8 cellular contexts compared by ENCODE assay signal in the genomic region with DNA sequence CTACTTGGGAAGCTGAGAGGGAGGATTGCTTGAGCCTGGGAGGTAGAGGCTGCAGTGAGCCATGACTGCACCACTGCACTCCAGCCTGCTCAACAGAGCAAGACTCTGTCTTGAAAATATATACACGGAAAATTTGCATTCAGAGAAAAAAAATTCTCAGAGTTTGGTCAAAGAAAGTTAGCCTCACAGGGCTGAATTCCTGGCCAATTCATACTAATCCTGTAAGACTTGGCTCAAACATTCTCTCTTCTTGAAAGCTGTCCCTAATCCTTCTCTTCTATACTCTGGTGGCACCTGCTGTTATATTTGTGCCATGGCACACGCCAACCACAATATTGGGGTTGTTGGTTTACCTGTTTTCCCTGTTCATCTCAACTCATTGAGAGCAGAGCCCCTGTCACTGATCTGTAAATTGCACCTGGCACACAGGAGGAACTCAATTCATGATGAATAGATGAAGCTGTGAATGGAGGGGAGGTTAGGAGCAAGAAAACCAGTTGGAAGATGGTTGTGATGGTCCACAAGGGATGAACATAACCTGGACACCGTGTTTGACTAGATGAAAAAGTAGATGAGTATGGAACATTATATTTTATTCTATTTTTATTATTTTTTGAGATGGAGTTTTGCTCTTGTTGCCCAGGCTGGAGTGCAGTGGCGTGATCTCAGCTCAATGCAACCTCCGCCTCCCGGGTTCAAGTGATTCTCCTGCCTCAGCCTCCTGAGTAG. TPM values are rescaled to one million over a fixed set of nuclear protein-coding genes. Genes with fewer than 3 reads are reported as not detected.
A peak's percentile ranks its signal among the peaks of the same experiment; 100 is the strongest.
DNase-seq lines count a peak whose midpoint lies in the region; ATAC-seq, FAIRE-seq and TF ChIP-seq lines count a peak whose summit lies in the region.

No MANE protein-coding gene starts in this region.

- TF ChIP-seq CTCF in 22Rv1 (IDR thresholded peaks at IDR 0.05) (peak; percentile 50), GM13977 (IDR thresholded peaks at IDR 0.05; ENCODE audit: extremely low read depth, insufficient read depth, missing control alignments) (peak; percentile 38), nephron (IDR thresholded peaks at IDR 0.05; ENCODE audit: unreplicated experiment in 3 of 3) (no peak)

- H3K27me3 Mint-ChIP-seq in nephron (ENCODE audit: low read depth), result no peaks in the 10 kb centered on the region

- no peaks in the 10 kb centered on the region for H3K36me3 Mint-ChIP-seq in nephron (ENCODE audit: low read depth)

- in situ Hi-C loops in GM13977 (cut with MboI; ENCODE audit: low pct_unique_long_range_greater_than_20kb, low sequenced_read_pairs, unreplicated experiment), result no loop called here

- ATAC-seq in GM21717 (IDR thresholded peaks at IDR 0.05; ENCODE audit: unreplicated experiment), result no peak

- FAIRE-seq in frontal cortex (lab: Jason Lieb, UNC), result no peak

- peaks cover 24% of the 10 kb centered on the region for H3K4me1 Mint-ChIP-seq in nephron

- no peak overlapping the region for H3K4me3 Mint-ChIP-seq in nephron

- DNase-seq in GM13977 (ENCODE audit: low spot score) (peak; percentile 23), NCI-H2081 (lab: John Stamatoyannopoulos, UW) (peak; percentile 13 to 49), astrocyte of the hippocampus (ENCODE audit: low read depth, low spot score) (peak; percentile 30), frontal cortex (ENCODE audit: low spot score in 2 of 2) (no peak), midbrain (lab: John Stamatoyannopoulos, UW) (no peak)

- H3K9me3 Mint-ChIP-seq in nephron, result no peaks in the 10 kb centered on the region

- H3K27ac Mint-ChIP-seq in nephron, result peak overlapping the region in 2 of 3 experiments; percentile 12 to 15

- no peak overlapping the region for H3K27ac ChIP-seq in 22Rv1

RNA-seq across cellular contexts. Expression of a gene that starts 36.8 kb away (rescaled TPM):
- 17.1 TPM for total RNA-seq in frontal cortex

RNA-seq across cellular contexts. Expression of a gene that starts 40.7 kb away (rescaled TPM):
- 78.3 TPM for total RNA-seq in frontal cortex

Comparison
In these comparisons a context has a peak if more than half of its experiments do, and no peak if none do; other contexts are left out.
1. CTCF ChIP-seq: peak in 22Rv1 (single experiment) and GM13977 (single experiment); none in nephron (0 of 3).
2. DNase-seq: peak in GM13977 (single experiment), NCI-H2081 (2 of 2) and astrocyte of the hippocampus (single experiment); none in frontal cortex (0 of 2) and midbrain (single experiment).